ENCODE assay signal across 9 cellular contexts in the genomic region with DNA sequence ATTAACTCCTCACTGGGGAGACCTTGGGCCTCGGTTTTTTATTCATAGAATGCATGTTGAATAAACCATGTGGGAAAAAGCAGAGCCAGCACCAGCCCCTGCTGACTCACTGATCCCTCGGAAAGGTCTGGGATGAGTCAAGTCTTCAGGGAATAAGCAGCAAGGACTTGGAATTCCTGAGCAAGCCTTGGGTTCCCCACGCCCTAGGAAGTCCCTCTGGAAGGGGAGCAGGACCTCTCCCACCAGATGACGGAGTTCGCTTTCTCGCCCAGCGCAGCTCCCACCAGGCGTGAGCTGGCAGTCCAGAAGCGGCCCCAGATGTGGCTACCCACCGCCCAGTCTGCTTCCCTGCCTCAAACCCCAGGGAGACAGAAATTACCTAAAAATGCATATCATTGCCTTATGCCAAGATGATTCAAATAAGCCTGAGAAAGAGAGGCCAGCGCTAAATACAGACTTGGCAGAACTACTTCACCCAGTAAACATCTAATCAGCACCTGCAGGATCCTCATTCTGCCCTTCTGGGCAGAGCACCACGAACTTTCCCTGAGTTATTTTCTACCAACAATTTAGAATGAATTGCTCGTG. TPM values are rescaled to one million over a fixed set of nuclear protein-coding genes. Genes with fewer than 3 reads are reported as not detected.
DNase-seq lines count a peak whose midpoint lies in the region; ATAC-seq, FAIRE-seq and TF ChIP-seq lines count a peak whose summit lies in the region.
"Had no signal": no experiment of that assay in that cellular context is flagged by ENCODE, and none has a peak within 500 bp of the region (broad histone marks: within the 10 kb centered on the region; RNA-seq: fewer than 3 reads in every experiment).

No MANE protein-coding gene starts in this region.

- no peaks in the 10 kb centered on the region for H3K9me1 ChIP-seq in keratinocyte (ENCODE audit: control insufficient read depth, extremely low read depth, insufficient read depth, low read length)

- H3K27me3 ChIP-seq in astrocyte (ENCODE audit: insufficient read depth, low read length): no peaks in the 10 kb centered on the region
- no peaks in the 10 kb centered on the region for H3K27me3 ChIP-seq in keratinocyte (ENCODE audit: control insufficient read depth, extremely low read depth, insufficient read depth, low read length)
- H3K27me3 ChIP-seq in tibial artery: no peaks in the 10 kb centered on the region

- H3K27me3 Mint-ChIP-seq in activated CD4-positive, alpha-beta T cell treated with anti-CD3 and anti-CD28 coated beads for 36 hours: peaks cover 10% of the 10 kb centered on the region
- H3K27me3 Mint-ChIP-seq in astrocyte (ENCODE audit: low read depth, unreplicated experiment): no peaks in the 10 kb centered on the region

- H3K36me3 ChIP-seq in astrocyte (ENCODE audit: insufficient read depth, low read length) (no peaks in the 10 kb centered on the region), keratinocyte (ENCODE audit: control insufficient read depth in 2 of 2, extremely low read depth in 1 of 2, insufficient read depth in 2 of 2, low read length in 2 of 2) (no peaks in the 10 kb centered on the region), tibial artery (peaks cover 0 to 5% (median 0%) of the 10 kb centered on the region in 3 donors)

- CTCF ChIA-PET in activated CD4-positive, alpha-beta T cell treated with anti-CD3 and anti-CD28 coated beads for 36 hours (lab: Charles Lee): interaction anchor here (1.6 kb wide), 1 partner anchor 14 kb away, joined by 3 read pairs; no protein-coding TSS in a partner anchor

- FAIRE-seq in astrocyte (lab: Jason Lieb, UNC) (peak; percentile 54), keratinocyte (lab: Jason Lieb, UNC) (peak; percentile 89)
- FAIRE-seq: A204.1 had no signal

- dilution Hi-C loops in keratinocyte (cut with MboI; ENCODE audit: extremely low pct_ligation_motif_present, low sequenced_read_pairs): no loop called here

- H3K4me3 Mint-ChIP-seq in activated CD4-positive, alpha-beta T cell treated with anti-CD3 and anti-CD28 coated beads for 36 hours: peak overlapping the region; percentile 20
- H3K4me3 Mint-ChIP-seq in astrocyte (ENCODE audit: unreplicated experiment): peak overlapping the region; percentile 46

- H4K20me1 ChIP-seq in astrocyte (ENCODE audit: insufficient read depth, low read length) (no peaks in the 10 kb centered on the region), keratinocyte (ENCODE audit: control insufficient read depth, extremely low read depth, insufficient read depth, low read length) (no peaks in the 10 kb centered on the region)

- H3K79me2 ChIP-seq in astrocyte (ENCODE audit: insufficient read depth, low read length): no peaks in the 10 kb centered on the region
- no peaks in the 10 kb centered on the region for H3K79me2 ChIP-seq in keratinocyte (ENCODE audit: control insufficient read depth, insufficient read depth, low read length)

- TF ChIP-seq CTCF in astrocyte (IDR thresholded peaks at IDR 0.05; ENCODE audit: insufficient read depth, low read depth, low read length) (no peak), keratinocyte (optimal IDR thresholded peaks at IDR 0.05 in 1 of 3, IDR thresholded peaks at IDR 0.05 in 1 of 3, conservative IDR thresholded peaks at IDR 0.05 in 1 of 3; ENCODE audit: extremely low read depth in 1 of 3, insufficient read depth in 2 of 3, low read length in 3 of 3) (no peak), tibial artery (IDR thresholded peaks at IDR 0.05) (no peak)

- no peak overlapping the region for H2AFZ ChIP-seq in astrocyte (ENCODE audit: low read depth, low read length)
- peak overlapping the region; percentile 71 for H2AFZ ChIP-seq in keratinocyte (ENCODE audit: control insufficient read depth, low read length)

- no peak for DNase-seq in activated CD4-positive, alpha-beta T cell treated with anti-CD3 and anti-CD28 coated beads for 36 hours
- no peak for DNase-seq in activated CD4-positive, alpha-beta T cell treated with anti-CD3 and anti-CD28 coated beads, Interleukin-2, amount 50 U/mL, for 1 hour
- peak; percentile 6 for DNase-seq in HPDE6-E6E7 (ENCODE audit: extremely low spot score)
- DNase-seq in astrocyte (ENCODE audit: low read depth): peak; percentile 100
- DNase-seq in keratinocyte (ENCODE audit: low read depth, low spot score): peak; percentile 94
- peak; percentile 58 to 79 for DNase-seq in tibial artery
- no peak for DNase-seq in COR-L47 (lab: John Stamatoyannopoulos, UW)
- no peak for DNase-seq in GDM1 (lab: John Stamatoyannopoulos, UW)

- intact Hi-C loops in activated CD4-positive, alpha-beta T cell treated with anti-CD3 and anti-CD28 coated beads for 36 hours (cut with DNase I, micrococcal nuclease): no loop called here
- intact Hi-C loops in tibial artery (cut with DNase I; ENCODE audit: low total_unique reads): no loop called here

- H3K27ac ChIP-seq in astrocyte (ENCODE audit: low read depth, low read length) (peak overlapping the region; percentile 100), keratinocyte (ENCODE audit: control insufficient read depth, insufficient read depth, low read length) (peak overlapping the region; percentile 95), tibial artery (peak overlapping the region; percentile 56 to 64)

- H3K9me3 ChIP-seq in astrocyte (ENCODE audit: insufficient read depth, low read depth, low read length) (peaks cover 5% of the 10 kb centered on the region), keratinocyte (ENCODE audit: control insufficient read depth, low read depth, low read length) (no peaks in the 10 kb centered on the region), tibial artery (no peaks in the 10 kb centered on the region)

- H3K4me2 ChIP-seq in astrocyte (ENCODE audit: low read length) (peak overlapping the region; percentile 82), keratinocyte (ENCODE audit: control insufficient read depth, extremely low read depth, insufficient read depth, low read depth, low read length) (peak overlapping the region; percentile 95)

- H3K9ac ChIP-seq in astrocyte (ENCODE audit: low read length) (peak overlapping the region; percentile 93), keratinocyte (ENCODE audit: control insufficient read depth, extremely low read depth, insufficient read depth, low read length) (peak overlapping the region; percentile 80)

- H3K4me1 Mint-ChIP-seq in activated CD4-positive, alpha-beta T cell treated with anti-CD3 and anti-CD28 coated beads for 36 hours: peaks cover 41% of the 10 kb centered on the region
- peaks cover 46% of the 10 kb centered on the region for H3K4me1 Mint-ChIP-seq in astrocyte (ENCODE audit: low read depth, unreplicated experiment)

- peak overlapping the region; percentile 42 for H3K4me3 ChIP-seq in astrocyte (ENCODE audit: insufficient read depth, low read depth, low read length)
- H3K4me3 ChIP-seq in keratinocyte (ENCODE audit: control insufficient read depth in 2 of 3, extremely low read depth in 1 of 3, insufficient read depth in 2 of 3, low read depth in 1 of 3, low read length in 3 of 3): peak overlapping the region in 2 of 3 experiments; percentile 59 to 65
- peak overlapping the region in 1 of 2 donors; percentile 15 for H3K4me3 ChIP-seq in tibial artery

- POLR2A ChIA-PET in activated CD4-positive, alpha-beta T cell treated with anti-CD3 and anti-CD28 coated beads for 36 hours (lab: Charles Lee): no interaction called here

- peaks cover 4% of the 10 kb centered on the region for H3K9me3 Mint-ChIP-seq in activated CD4-positive, alpha-beta T cell treated with anti-CD3 and anti-CD28 coated beads for 36 hours (ENCODE audit: low read depth)
- peaks cover 2% of the 10 kb centered on the region for H3K9me3 Mint-ChIP-seq in astrocyte (ENCODE audit: unreplicated experiment)

- ATAC-seq in activated CD4-positive, alpha-beta T cell treated with anti-CD3 and anti-CD28 coated beads for 36 hours: peak; percentile 66

- H3K4me1 ChIP-seq in astrocyte (ENCODE audit: insufficient read depth, low read length) (peaks cover 47% of the 10 kb centered on the region), keratinocyte (ENCODE audit: control insufficient read depth, extremely low read depth, insufficient read depth, low read length) (peaks cover 38% of the 10 kb centered on the region), tibial artery (peaks cover 0 to 39% (median 21%) of the 10 kb centered on the region in 4 donors)

- H3K27ac Mint-ChIP-seq in activated CD4-positive, alpha-beta T cell treated with anti-CD3 and anti-CD28 coated beads for 36 hours: peak overlapping the region; percentile 61
- peak overlapping the region; percentile 100 for H3K27ac Mint-ChIP-seq in astrocyte (ENCODE audit: unreplicated experiment)

- peaks cover 10% of the 10 kb centered on the region for H3K36me3 Mint-ChIP-seq in activated CD4-positive, alpha-beta T cell treated with anti-CD3 and anti-CD28 coated beads for 36 hours (ENCODE audit: low read depth)
- peaks cover 8% of the 10 kb centered on the region for H3K36me3 Mint-ChIP-seq in astrocyte (ENCODE audit: low read depth, unreplicated experiment)

RNA-seq across cellular contexts. Expression of a gene that starts 45.5 kb away (rescaled TPM):
- 1 to 10 TPM; 3.8 to 4.4 TPM for total RNA-seq in activated CD4-positive, alpha-beta T cell treated with anti-CD3 and anti-CD28 coated beads for 36 hours
- 16.2 and 19.0 TPM in 2 replicates for total RNA-seq in astrocyte
- 12.0 to 18.5 TPM (median 14.1 TPM) in 3 replicates for polyA plus RNA-seq in keratinocyte
- 3.3 TPM for polyA plus RNA-seq in keratinocyte (2011; ENCODE audit: low read depth)
- 6.0 and 6.9 TPM in 2 replicates for polyA plus RNA-seq in keratinocyte (2011; cell fraction: cytosol; rRNA removed)
- polyA plus RNA-seq in keratinocyte (2011; cell fraction: nucleus; rRNA removed): 21.6 and 22.4 TPM in 2 replicates
- 8.5 and 8.9 TPM in 2 replicates for polyA plus RNA-seq in keratinocyte (2012; ENCODE audit: low replicate concordance)
- polyA minus RNA-seq in keratinocyte: 11.5 to 17.0 TPM (median 13.6 TPM) in 3 replicates
- 5.9 TPM for polyA minus RNA-seq in keratinocyte (2011; cell fraction: cytosol; rRNA and poly(A)+ RNA removed)
- polyA minus RNA-seq in keratinocyte (2011; cell fraction: nucleus; rRNA and poly(A)+ RNA removed): 20.4 and 33.4 TPM in 2 replicates

RNA-seq across cellular contexts. Expression of a gene that starts 45.6 kb away (rescaled TPM):
- total RNA-seq in activated CD4-positive, alpha-beta T cell treated with anti-CD3 and anti-CD28 coated beads for 36 hours: 10 to 100 TPM; 22.3 to 23.2 TPM
- total RNA-seq in astrocyte: 17.3 and 17.8 TPM in 2 replicates
- 17.1 to 23.1 TPM (median 22.9 TPM) in 3 replicates for polyA plus RNA-seq in keratinocyte
- 8.2 TPM for polyA plus RNA-seq in keratinocyte (2011; ENCODE audit: low read depth)
- 13.5 and 20.6 TPM in 2 replicates for polyA plus RNA-seq in keratinocyte (2011; cell fraction: cytosol; rRNA removed)
- polyA plus RNA-seq in keratinocyte (2011; cell fraction: nucleus; rRNA removed): 15.3 and 17.7 TPM in 2 replicates
- 8.6 and 15.1 TPM in 2 replicates for polyA plus RNA-seq in keratinocyte (2012; ENCODE audit: low replicate concordance)
- polyA minus RNA-seq in keratinocyte: 22.0 to 22.7 TPM (median 22.3 TPM) in 3 replicates
- 19.0 TPM for polyA minus RNA-seq in keratinocyte (2011; cell fraction: cytosol; rRNA and poly(A)+ RNA removed)
- 15.1 and 29.2 TPM in 2 replicates for polyA minus RNA-seq in keratinocyte (2011; cell fraction: nucleus; rRNA and poly(A)+ RNA removed)

Comparison
In these comparisons a context has a peak if more than half of its experiments do, and no peak if none do; other contexts are left out.
1. DNase-seq: peak in HPDE6-E6E7 (single experiment), astrocyte (single experiment), keratinocyte (single experiment) and tibial artery (2 of 2); none in activated CD4-positive, alpha-beta T cell treated with anti-CD3 and anti-CD28 coated beads for 36 hours (single experiment), activated CD4-positive, alpha-beta T cell treated with anti-CD3 and anti-CD28 coated beads, Interleukin-2, amount 50 U/mL, for 1 hour (single experiment), COR-L47 (single experiment) and GDM1 (single experiment).
2. Peak in every context shown above with its lines, with median percentiles within 50 percentile points of each other: H3K27ac ChIP-seq.